11 cellular contexts compared by ENCODE assay signal in genomic region chr16:68283346-68283745, GRCh38. TPM values are rescaled to one million over a fixed set of nuclear protein-coding genes. Genes with fewer than 3 reads are reported as not detected.
DNase-seq lines count a peak whose midpoint lies in the region; ATAC-seq and TF ChIP-seq lines count a peak whose summit lies in the region.
"Had no signal": no experiment of that assay in that cellular context is flagged by ENCODE, and none has a peak within 500 bp of the region (broad histone marks: within the 10 kb centered on the region; RNA-seq: fewer than 3 reads in every experiment).

No MANE protein-coding gene starts in this region.

- H3K36me3 Mint-ChIP-seq in CD4-positive, alpha-beta memory T cell, result peaks cover 54 to 58% of the 10 kb centered on the region in 2 donors
- H3K36me3 Mint-ChIP-seq in neural crest cell (ENCODE audit: low read depth), result peaks cover 10% of the 10 kb centered on the region

- H3K27ac ChIP-seq in CD4-positive, alpha-beta memory T cell (ENCODE audit: low read depth, low read length), result peak overlapping the region; percentile 54
- H3K27ac ChIP-seq in ascending aorta, result peak overlapping the region; percentile 9 to 43

- CTCF ChIA-PET in CD4-positive, alpha-beta memory T cell (lab: Charles Lee; ENCODE audit: partially characterized antibody), result interaction anchor here (1.5 to 29.4 kb wide), 4 partner anchors 9 to 45 kb away, joined by 4 to 680 read pairs (median 10); partner anchors contain the start of genes PRMT7, SLC7A6 and SLC7A6OS

- H3K27me3 ChIP-seq in CD4-positive, alpha-beta memory T cell (ENCODE audit: insufficient read depth, low read length), result no peaks in the 10 kb centered on the region
- no peaks in the 10 kb centered on the region for H3K27me3 ChIP-seq in ascending aorta

- TF ChIP-seq CTCF in ascending aorta (IDR thresholded peaks at IDR 0.05), result no peak
- TF ChIP-seq CTCF in neural crest cell (conservative IDR thresholded peaks at IDR 0.05), result no peak

- H3K36me3 ChIP-seq in CD4-positive, alpha-beta memory T cell (ENCODE audit: insufficient read depth, low read length), result no peaks in the 10 kb centered on the region
- peaks cover 17 to 28% of the 10 kb centered on the region in 2 donors for H3K36me3 ChIP-seq in ascending aorta

- peaks cover 65 to 92% (median 81%) of the 10 kb centered on the region in 4 donors for H3K4me1 Mint-ChIP-seq in CD4-positive, alpha-beta memory T cell
- no peaks in the 10 kb centered on the region for H3K4me1 Mint-ChIP-seq in neural crest cell
- H3K4me1 Mint-ChIP-seq: nephron had no signal

- intact Hi-C loops in CD4-positive, alpha-beta memory T cell (cut with micrococcal nuclease), result no loop called here
- intact Hi-C loops in ascending aorta (cut with DNase I) (no loop called here), left colon (cut with DNase I, micrococcal nuclease) (no loop called here)

- in situ Hi-C loops in KBM-7 (cut with MboI; ENCODE audit: low pct_unique_long_range_greater_than_20kb, low sequenced_read_pairs), result no loop called here

- H3K9me3 Mint-ChIP-seq in CD4-positive, alpha-beta memory T cell, result no peaks in the 10 kb centered on the region
- no peaks in the 10 kb centered on the region for H3K9me3 Mint-ChIP-seq in neural crest cell
- H3K9me3 Mint-ChIP-seq: nephron had no signal

- DNase-seq in CD4-positive, alpha-beta memory T cell, result no peak
- peak; percentile 45 for DNase-seq in KBM-7
- DNase-seq in ascending aorta (ENCODE audit: low spot score in 2 of 2), result no peak
- DNase-seq in neural crest cell (ENCODE audit: low read depth, low spot score), result no peak
- DNase-seq in activated effector memory CD4-positive, alpha-beta T cell treated with Interleukin-2 at 50 U/mL for 16 hours, result no peak
- DNase-seq in left colon, result no peak
- DNase-seq: KG1, NCI-H526 treated with DMSO at 0.1 percent for 48 hours had no signal

- H3K9me3 ChIP-seq in CD4-positive, alpha-beta memory T cell (ENCODE audit: control insufficient read depth in 1 of 2, low read length in 2 of 2), result no peaks in the 10 kb centered on the region
- no peaks in the 10 kb centered on the region for H3K9me3 ChIP-seq in ascending aorta

- POLR2A ChIA-PET in CD4-positive, alpha-beta memory T cell (lab: Charles Lee; ENCODE audit: partially characterized antibody), result interaction anchor here (0.9 to 44.5 kb wide), 6 partner anchors 4 to 437 kb away, joined by 3 to 1508 read pairs (median 8); partner anchors contain the start of genes DPEP2, PLA2G15, PRMT7 and SLC7A6

- H3K4me3 ChIP-seq in CD4-positive, alpha-beta memory T cell (ENCODE audit: low read length in 2 of 2), result no peak overlapping the region
- no peak overlapping the region for H3K4me3 ChIP-seq in ascending aorta

- H3K27me3 Mint-ChIP-seq in CD4-positive, alpha-beta memory T cell, result no peaks in the 10 kb centered on the region
- H3K27me3 Mint-ChIP-seq in neural crest cell (ENCODE audit: low read depth), result no peaks in the 10 kb centered on the region

- ATAC-seq in left colon, result no peak
- ATAC-seq in HG02938 (IDR thresholded peaks at IDR 0.05; ENCODE audit: unreplicated experiment), result no peak
- no peak for ATAC-seq in HG03342 (IDR thresholded peaks at IDR 0.05; ENCODE audit: unreplicated experiment)

- peaks cover 94% of the 10 kb centered on the region for H3K4me1 ChIP-seq in CD4-positive, alpha-beta memory T cell (ENCODE audit: insufficient read depth, low read length)
- H3K4me1 ChIP-seq in ascending aorta, result peaks cover 13 to 20% of the 10 kb centered on the region in 2 donors

- peak overlapping the region; percentile 82 to 94 (median 91) for H3K27ac Mint-ChIP-seq in CD4-positive, alpha-beta memory T cell
- H3K27ac Mint-ChIP-seq in neural crest cell (ENCODE audit: unreplicated experiment), result peak overlapping the region; percentile 54
- H3K27ac Mint-ChIP-seq: nephron had no signal

- peak overlapping the region; percentile 71 to 91 (median 87) for H3K4me3 Mint-ChIP-seq in CD4-positive, alpha-beta memory T cell
- no peak overlapping the region for H3K4me3 Mint-ChIP-seq in neural crest cell
- H3K4me3 Mint-ChIP-seq: nephron had no signal

RNA-seq across cellular contexts. Expression of gene SLC7A6, which starts 19.0 kb away (rescaled TPM):
- total RNA-seq in CD4-positive, alpha-beta memory T cell, result 100 to 1,000 TPM; 190 to 194 TPM
- 10 to 100 TPM; 14.4 to 21.1 TPM for polyA plus RNA-seq in CD4-positive, alpha-beta memory T cell
- total RNA-seq in ascending aorta (27.7 TPM), neural crest cell (39.2 and 41.7 TPM in 2 replicates), left colon (10 to 100 TPM; 23.9 to 45.9 TPM)

RNA-seq across cellular contexts. Expression of gene SLC7A6OS, which starts 27.4 kb away (rescaled TPM):
- 10 to 100 TPM; 51.9 to 55.8 TPM for total RNA-seq in CD4-positive, alpha-beta memory T cell
- 10 to 100 TPM; 22.4 to 25.2 TPM for polyA plus RNA-seq in CD4-positive, alpha-beta memory T cell
- 14.4 TPM for total RNA-seq in ascending aorta
- total RNA-seq in neural crest cell, result 21.3 and 23.8 TPM in 2 replicates
- 10 to 100 TPM; 13.9 to 15.4 TPM for total RNA-seq in left colon

RNA-seq across cellular contexts. Expression of gene PRMT7, which starts 27.5 kb away (rescaled TPM):
- 100 to 1,000 TPM in 1 of 2 experiments, 10 to 100 TPM in 1; 98.4 to 104 TPM for total RNA-seq in CD4-positive, alpha-beta memory T cell
- 10 to 100 TPM; 28.3 to 30.6 TPM for polyA plus RNA-seq in CD4-positive, alpha-beta memory T cell
- total RNA-seq in ascending aorta (25.1 TPM), neural crest cell (68.9 and 71.9 TPM in 2 replicates), left colon (10 to 100 TPM; 26.3 to 27.7 TPM)

RNA-seq across cellular contexts. Expression of gene PLA2G15, which starts 38.2 kb away (rescaled TPM):
- 10 to 100 TPM; 12.0 to 13.3 TPM for total RNA-seq in CD4-positive, alpha-beta memory T cell
- polyA plus RNA-seq in CD4-positive, alpha-beta memory T cell, result 10 to 100 TPM in 1 of 2 donors, 1 to 10 TPM in 1; 6.6 to 10.8 TPM
- total RNA-seq in ascending aorta (21.9 TPM), neural crest cell (10.7 and 13.6 TPM in 2 replicates), left colon (10 to 100 TPM; 15.1 to 15.5 TPM)

RNA-seq across cellular contexts. Expression of gene ESRP2, which starts 47.4 kb away (rescaled TPM):
- under 1 TPM; 0.14 to 0.26 TPM for total RNA-seq in CD4-positive, alpha-beta memory T cell
- polyA plus RNA-seq in CD4-positive, alpha-beta memory T cell, result under 1 TPM in 1 of 2 donors, not detected in 1; 0.64 TPM
- not detected for total RNA-seq in ascending aorta
- total RNA-seq in neural crest cell, result 0.09 and 0.23 TPM in 2 replicates
- total RNA-seq in left colon, result 100 to 1,000 TPM in 1 of 2 donors, 10 to 100 TPM in 1; 87.5 to 120 TPM
